23 cellular contexts compared by ENCODE assay signal in the genomic region with DNA sequence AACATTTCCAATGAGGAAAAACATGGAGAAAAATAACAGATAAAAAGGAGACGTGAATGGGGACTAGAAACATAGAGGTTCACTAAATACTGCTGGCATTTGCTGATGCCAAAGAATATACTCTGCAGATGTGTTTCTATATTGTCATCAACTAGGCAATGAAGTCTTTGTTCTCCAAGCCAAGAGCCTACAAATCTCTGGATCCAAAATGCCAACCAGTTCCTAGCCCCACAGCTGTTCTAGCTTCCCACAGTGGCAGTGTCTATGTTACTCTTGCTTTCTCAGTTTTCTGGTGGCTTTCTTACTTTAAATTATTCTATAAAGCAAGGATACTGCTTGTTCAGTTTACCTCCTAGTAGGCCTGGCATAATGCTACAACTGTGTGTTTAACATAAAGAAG.
DNase-seq lines count a peak whose midpoint lies in the region; ATAC-seq, FAIRE-seq and TF ChIP-seq lines count a peak whose summit lies in the region.
"Had no signal": no experiment of that assay in that cellular context is flagged by ENCODE, and none has a peak within 500 bp of the region (broad histone marks: within the 10 kb centered on the region; RNA-seq: fewer than 3 reads in every experiment).

No MANE protein-coding gene starts in this region.

- H4K91ac ChIP-seq in neuronal stem cell (ENCODE audit: low read depth, low read length, poor library complexity) = no peak overlapping the region

- no peak overlapping the region for H3K27ac Mint-ChIP-seq in astrocyte (ENCODE audit: unreplicated experiment)
- H3K27ac Mint-ChIP-seq in stimulated activated naive B cell treated with anti-CD40 and anti-IgM and Interleukin-4, amounts not matched to agents 10 μg/mL and 1 μg/mL and 100 μg/mL, for 72 hours = no peak overlapping the region
- H3K27ac Mint-ChIP-seq: CD14-positive monocyte, GM23338, IgD-negative memory B cell had no signal

- peak; percentile 13 for FAIRE-seq in astrocyte (lab: Jason Lieb, UNC)
- FAIRE-seq: G401.6 had no signal

- H3K9me3 Mint-ChIP-seq in astrocyte (ENCODE audit: unreplicated experiment) = peaks cover 2% of the 10 kb centered on the region
- H3K9me3 Mint-ChIP-seq in stimulated activated naive B cell treated with anti-CD40 and anti-IgM and Interleukin-4, amounts not matched to agents 10 μg/mL and 1 μg/mL and 100 μg/mL, for 72 hours = no peaks in the 10 kb centered on the region
- H3K9me3 Mint-ChIP-seq: GM23338, IgD-negative memory B cell had no signal

- H3K36me3 ChIP-seq in astrocyte (ENCODE audit: insufficient read depth, low read length) (no peaks in the 10 kb centered on the region), neuronal stem cell (replicated peaks in 1 of 2; ENCODE audit: control insufficient read depth in 2 of 2, insufficient read depth in 2 of 2, low read length in 2 of 2) (no peaks in the 10 kb centered on the region)

- H3K4me3 ChIP-seq in astrocyte (ENCODE audit: insufficient read depth, low read depth, low read length) (no peak overlapping the region), neuronal stem cell (ENCODE audit: low read length in 2 of 2) (no peak overlapping the region)
- H3K4me3 ChIP-seq: GM23338 had no signal

- no peak overlapping the region for H2AK5ac ChIP-seq in neuronal stem cell (ENCODE audit: low read depth, low read length)

- no peak overlapping the region for H2BK15ac ChIP-seq in neuronal stem cell (ENCODE audit: low read length)

- H3K4me1 ChIP-seq in astrocyte (ENCODE audit: insufficient read depth, low read length) = no peaks in the 10 kb centered on the region
- H3K4me1 ChIP-seq in neuronal stem cell (ENCODE audit: control insufficient read depth in 2 of 2, insufficient read depth in 1 of 2, low read depth in 1 of 2, low read length in 2 of 2) = no peaks in the 10 kb centered on the region
- H3K4me1 ChIP-seq: Caco-2 had no signal

- no peak overlapping the region for H3K4ac ChIP-seq in neuronal stem cell (ENCODE audit: low read length)

- H3K14ac ChIP-seq in neuronal stem cell (ENCODE audit: low read length) = no peak overlapping the region

- no peak overlapping the region for H3K4me3 Mint-ChIP-seq in astrocyte (ENCODE audit: unreplicated experiment)
- H3K4me3 Mint-ChIP-seq in stimulated activated naive B cell treated with anti-CD40 and anti-IgM and Interleukin-4, amounts not matched to agents 10 μg/mL and 1 μg/mL and 100 μg/mL, for 72 hours = no peak overlapping the region
- H3K4me3 Mint-ChIP-seq: CD14-positive monocyte, GM23338, IgD-negative memory B cell had no signal

- no peaks in the 10 kb centered on the region for H3K79me1 ChIP-seq in neuronal stem cell (ENCODE audit: low read depth, low read length)

- no peak overlapping the region for H2BK12ac ChIP-seq in neuronal stem cell (ENCODE audit: low read length)

- no peak overlapping the region for H2BK120ac ChIP-seq in neuronal stem cell (ENCODE audit: low read depth, low read length)

- WGBS in neuronal stem cell (ENCODE audit: extremely low coverage in 2 of 2, insufficient read length in 2 of 2, insufficient replicate concordance in 1 of 2), 2 donors = no CpG with 5 or more reads among the region's 1 CpG

- no peak overlapping the region for H3K23ac ChIP-seq in neuronal stem cell (ENCODE audit: low read depth, low read length, poor library complexity)

- H3K27me3 ChIP-seq in astrocyte (ENCODE audit: insufficient read depth, low read length) (peaks cover 2% of the 10 kb centered on the region), neuronal stem cell (ENCODE audit: control insufficient read depth in 3 of 3, insufficient read depth in 3 of 3, low read depth in 1 of 3, low read length in 3 of 3) (no peaks in the 10 kb centered on the region)

- H3K27ac ChIP-seq in astrocyte (ENCODE audit: low read depth, low read length) (no peak overlapping the region), neuronal stem cell (replicated peaks; ENCODE audit: low read length) (no peak overlapping the region)
- H3K27ac ChIP-seq: RWPE1 had no signal

- no peak overlapping the region for H3K9ac ChIP-seq in astrocyte (ENCODE audit: low read length)
- H3K9ac ChIP-seq in neuronal stem cell (ENCODE audit: low read depth, low read length, poor library complexity) = no peak overlapping the region

- H4K8ac ChIP-seq in neuronal stem cell (ENCODE audit: low read depth, low read length) = no peak overlapping the region

- H3K27me3 Mint-ChIP-seq in astrocyte (ENCODE audit: low read depth, unreplicated experiment) = peaks cover 2% of the 10 kb centered on the region
- H3K27me3 Mint-ChIP-seq in stimulated activated naive B cell treated with anti-CD40 and anti-IgM and Interleukin-4, amounts not matched to agents 10 μg/mL and 1 μg/mL and 100 μg/mL, for 72 hours = no peaks in the 10 kb centered on the region
- H3K27me3 Mint-ChIP-seq: IgD-negative memory B cell had no signal

- DNase-seq in astrocyte (ENCODE audit: low read depth) (no peak), hippocampal formation (lab: John Stamatoyannopoulos, UW) (peak; percentile 27 to 95), pons (ENCODE audit: low spot score) (peak; percentile 99), activated gamma-delta T cell (lab: John Stamatoyannopoulos, UW) (no peak), neuronal stem cell (ENCODE audit: low spot score) (no peak)
- no peak for DNase-seq in stimulated activated naive B cell treated with anti-CD40 and anti-IgM and Interleukin-4, amounts not matched to agents 10 μg/mL and 1 μg/mL and 100 μg/mL, for 72 hours
- DNase-seq: ACHN, AML-193, Caco-2, HCEC 1CT, Karpas-422, NCI-H1048, NCI-H1436, NCI-H1930, NCI-H226, NCI-H524, NCI-H82 had no signal

- no peak for ATAC-seq in stimulated activated naive B cell treated with anti-CD40 and anti-IgM and Interleukin-4, amounts not matched to agents 10 μg/mL and 1 μg/mL and 100 μg/mL, for 72 hours (replicated peaks)
- no peak for ATAC-seq in GM18511 (IDR thresholded peaks at IDR 0.05; ENCODE audit: unreplicated experiment)
- ATAC-seq: GM23338 had no signal

- H3K4me1 Mint-ChIP-seq in astrocyte (ENCODE audit: low read depth, unreplicated experiment) = no peaks in the 10 kb centered on the region
- H3K4me1 Mint-ChIP-seq in stimulated activated naive B cell treated with anti-CD40 and anti-IgM and Interleukin-4, amounts not matched to agents 10 μg/mL and 1 μg/mL and 100 μg/mL, for 72 hours = no peaks in the 10 kb centered on the region
- H3K4me1 Mint-ChIP-seq: CD14-positive monocyte, GM23338, IgD-negative memory B cell had no signal

- H2AFZ ChIP-seq in astrocyte (ENCODE audit: low read depth, low read length) (no peak overlapping the region), neuronal stem cell (ENCODE audit: low read length) (no peak overlapping the region)
- H2AFZ ChIP-seq: GM23338 had no signal

- no peaks in the 10 kb centered on the region for H3K79me2 ChIP-seq in astrocyte (ENCODE audit: insufficient read depth, low read length)

- no peaks in the 10 kb centered on the region for H3K9me3 ChIP-seq in astrocyte (ENCODE audit: insufficient read depth, low read depth, low read length)
- H3K9me3 ChIP-seq in neuronal stem cell (replicated peaks in 1 of 2; ENCODE audit: control insufficient read depth in 2 of 2, insufficient read depth in 1 of 2, low read depth in 1 of 2, low read length in 2 of 2) = no peaks in the 10 kb centered on the region
- H3K9me3 ChIP-seq: Caco-2 had no signal

- no peak overlapping the region for H2BK5ac ChIP-seq in neuronal stem cell (ENCODE audit: low read length)

- H3K36me3 Mint-ChIP-seq in astrocyte (ENCODE audit: low read depth, unreplicated experiment) = no peaks in the 10 kb centered on the region
- H3K36me3 Mint-ChIP-seq in stimulated activated naive B cell treated with anti-CD40 and anti-IgM and Interleukin-4, amounts not matched to agents 10 μg/mL and 1 μg/mL and 100 μg/mL, for 72 hours = no peaks in the 10 kb centered on the region
- H3K36me3 Mint-ChIP-seq: CD14-positive monocyte, IgD-negative memory B cell had no signal

- no peaks in the 10 kb centered on the region for H4K20me1 ChIP-seq in astrocyte (ENCODE audit: insufficient read depth, low read length)

- no peak overlapping the region for H3K4me2 ChIP-seq in astrocyte (ENCODE audit: low read length)
- no peak overlapping the region for H3K4me2 ChIP-seq in neuronal stem cell (ENCODE audit: insufficient read depth, low read length, poor library complexity, severe bottlenecking)
- H3K4me2 ChIP-seq: GM23338 had no signal

- no peak for TF ChIP-seq CTCF in astrocyte (IDR thresholded peaks at IDR 0.05; ENCODE audit: insufficient read depth, low read depth, low read length)

- no peak overlapping the region for H3K18ac ChIP-seq in neuronal stem cell (ENCODE audit: low read length)

Comparison
In these comparisons a context has a peak if more than half of its experiments do, and no peak if none do; other contexts are left out.
1. DNase-seq: peak in hippocampal formation (2 of 2) and pons (single experiment); none in astrocyte (single experiment), stimulated activated naive B cell treated with anti-CD40 and anti-IgM and Interleukin-4, amounts not matched to agents 10 μg/mL and 1 μg/mL and 100 μg/mL, for 72 hours (single experiment), activated gamma-delta T cell (single experiment) and neuronal stem cell (single experiment).